In genomic region chr10:69362471-69362954, GRCh38 we compare ENCODE assay signal across 9 cellular contexts. TPM values are rescaled to one million over a fixed set of nuclear protein-coding genes. Genes with fewer than 3 reads are reported as not detected.
DNase-seq lines count a peak whose midpoint lies in the region; ATAC-seq and TF ChIP-seq lines count a peak whose summit lies in the region.
"Had no signal": no experiment of that assay in that cellular context is flagged by ENCODE, and none has a peak within 500 bp of the region (broad histone marks: within the 10 kb centered on the region; RNA-seq: fewer than 3 reads in every experiment).

No MANE protein-coding gene starts in this region.

- H3K9me3 Mint-ChIP-seq in CD4-positive, alpha-beta T cell = no peaks in the 10 kb centered on the region
- no peaks in the 10 kb centered on the region for H3K9me3 Mint-ChIP-seq in naive thymus-derived CD4-positive, alpha-beta T cell

- H3K27ac ChIP-seq in CD4-positive, alpha-beta T cell (ENCODE audit: low read depth, low read length) = peak overlapping the region; percentile 26
- peak overlapping the region; percentile 43 for H3K27ac ChIP-seq in effector memory CD4-positive, alpha-beta T cell (ENCODE audit: insufficient read depth, low read length, poor library complexity, severe bottlenecking)
- peak overlapping the region; percentile 4 for H3K27ac ChIP-seq in naive thymus-derived CD4-positive, alpha-beta T cell (ENCODE audit: low read depth, low read length)
- no peak overlapping the region for H3K27ac ChIP-seq in Peyer's patch
- H3K27ac ChIP-seq in testis = no peak overlapping the region

- no peaks in the 10 kb centered on the region for H3K27me3 Mint-ChIP-seq in CD4-positive, alpha-beta T cell
- no peaks in the 10 kb centered on the region for H3K27me3 Mint-ChIP-seq in naive thymus-derived CD4-positive, alpha-beta T cell

- peak; percentile 36 for ATAC-seq in CD4-positive, alpha-beta T cell (ENCODE audit: poor library complexity)
- ATAC-seq in naive thymus-derived CD4-positive, alpha-beta T cell = no peak
- ATAC-seq: left lobe of liver had no signal

- H3K4me1 Mint-ChIP-seq in CD4-positive, alpha-beta T cell (ENCODE audit: low read depth) = peaks cover 70% of the 10 kb centered on the region
- H3K4me1 Mint-ChIP-seq in naive thymus-derived CD4-positive, alpha-beta T cell = peaks cover 44 to 80% (median 64%) of the 10 kb centered on the region in 7 donors

- H3K4me3 ChIP-seq in effector memory CD4-positive, alpha-beta T cell (ENCODE audit: insufficient read depth, low read depth, low read length, poor library complexity, severe bottlenecking) = no peak overlapping the region
- H3K4me3 ChIP-seq in naive thymus-derived CD4-positive, alpha-beta T cell (ENCODE audit: low read length) = no peak overlapping the region
- no peak overlapping the region for H3K4me3 ChIP-seq in Peyer's patch
- no peak overlapping the region for H3K4me3 ChIP-seq in testis

- H3K36me3 ChIP-seq in effector memory CD4-positive, alpha-beta T cell (ENCODE audit: control insufficient read depth, insufficient read depth, low read length) = peaks cover 41% of the 10 kb centered on the region
- H3K36me3 ChIP-seq in naive thymus-derived CD4-positive, alpha-beta T cell (ENCODE audit: control insufficient read depth in 2 of 3, insufficient read depth in 3 of 3, low read length in 3 of 3) = peaks cover 0 to 54% (median 8%) of the 10 kb centered on the region in 3 experiments
- H3K36me3 ChIP-seq in Peyer's patch = peaks cover 0 to 20% (median 0%) of the 10 kb centered on the region in 3 donors
- H3K36me3 ChIP-seq in testis (ENCODE audit: low read depth, missing control alignments) = no peaks in the 10 kb centered on the region

- H3K4me1 ChIP-seq in effector memory CD4-positive, alpha-beta T cell (ENCODE audit: control insufficient read depth, insufficient read depth, low read length, poor library complexity, severe bottlenecking) = peaks cover 44% of the 10 kb centered on the region
- H3K4me1 ChIP-seq in naive thymus-derived CD4-positive, alpha-beta T cell (ENCODE audit: control insufficient read depth in 2 of 2, insufficient read depth in 2 of 2, low read length in 2 of 2) = peaks cover 12 to 48% of the 10 kb centered on the region in 2 donors
- peaks cover 0 to 22% (median 0%) of the 10 kb centered on the region in 4 donors for H3K4me1 ChIP-seq in Peyer's patch
- no peaks in the 10 kb centered on the region for H3K4me1 ChIP-seq in testis

- CTCF ChIA-PET in CD4-positive, alpha-beta T cell (lab: Charles Lee) = interaction anchor here (1.9 kb wide), 1 partner anchor 9 kb away, joined by 4 read pairs; no protein-coding TSS in a partner anchor
- CTCF ChIA-PET in naive thymus-derived CD4-positive, alpha-beta T cell (lab: Charles Lee) = interaction anchor here (0.6 to 1.3 kb wide), 5 partner anchors 28 to 46 kb away, joined by 3 to 4 read pairs (median 3); no protein-coding TSS in a partner anchor

- H3K4me3 Mint-ChIP-seq in CD4-positive, alpha-beta T cell = peak overlapping the region; percentile 30
- H3K4me3 Mint-ChIP-seq in naive thymus-derived CD4-positive, alpha-beta T cell = peak overlapping the region in 6 of 10 donors; percentile 33 to 80 (median 48)

- H3K9me3 ChIP-seq in CD4-positive, alpha-beta T cell (ENCODE audit: control insufficient read depth, low read length) = no peaks in the 10 kb centered on the region
- H3K9me3 ChIP-seq in effector memory CD4-positive, alpha-beta T cell (ENCODE audit: control insufficient read depth, low read length) = no peaks in the 10 kb centered on the region
- no peaks in the 10 kb centered on the region for H3K9me3 ChIP-seq in naive thymus-derived CD4-positive, alpha-beta T cell (ENCODE audit: control insufficient read depth in 2 of 3, low read length in 3 of 3)
- H3K9me3 ChIP-seq in Peyer's patch (no peaks in the 10 kb centered on the region), testis (no peaks in the 10 kb centered on the region)

- POLR2A ChIA-PET in CD4-positive, alpha-beta T cell (lab: Charles Lee) = interaction anchor here (0.8 to 4.1 kb wide), 6 partner anchors 11 to 45 kb away, joined by 3 to 20 read pairs (median 7); no protein-coding TSS in a partner anchor
- POLR2A ChIA-PET in naive thymus-derived CD4-positive, alpha-beta T cell (lab: Charles Lee) = interaction anchor here (0.7 to 10.2 kb wide), 6 partner anchors 9 to 44 kb away, joined by 3 to 65 read pairs (median 6); no protein-coding TSS in a partner anchor

- intact Hi-C loops in CD4-positive, alpha-beta T cell (cut with DNase I, micrococcal nuclease) = loop anchor here in 1 of 2 experiments (10.0 kb wide), 1 partner anchor 128 kb away; no protein-coding TSS in a partner anchor
- intact Hi-C loops in naive thymus-derived CD4-positive, alpha-beta T cell (cut with micrococcal nuclease) = no loop called here
- intact Hi-C loops in testis (cut with DNase I; ENCODE audit: low total_unique reads) = no loop called here

- WGBS in testis, 2 donors = 79 to 89% methylated on average over 13 of the region's 13 CpGs

- H3K27me3 ChIP-seq in CD4-positive, alpha-beta T cell (ENCODE audit: control insufficient read depth, insufficient read depth, low read length) = no peaks in the 10 kb centered on the region
- no peaks in the 10 kb centered on the region for H3K27me3 ChIP-seq in effector memory CD4-positive, alpha-beta T cell (replicated peaks; ENCODE audit: control insufficient read depth, insufficient read depth, low read length, poor library complexity, severe bottlenecking)
- no peaks in the 10 kb centered on the region for H3K27me3 ChIP-seq in naive thymus-derived CD4-positive, alpha-beta T cell (ENCODE audit: control insufficient read depth in 2 of 2, insufficient read depth in 2 of 2, low read length in 2 of 2)
- no peaks in the 10 kb centered on the region for H3K27me3 ChIP-seq in Peyer's patch
- H3K27me3 ChIP-seq in testis = no peaks in the 10 kb centered on the region

- no peak for TF ChIP-seq POLR2A in Peyer's patch (IDR thresholded peaks at IDR 0.05)
- TF ChIP-seq POLR2A in testis (IDR thresholded peaks at IDR 0.05) = no peak

- peaks cover 75% of the 10 kb centered on the region for H3K36me3 Mint-ChIP-seq in CD4-positive, alpha-beta T cell (ENCODE audit: low read depth)
- peaks cover 0 to 26% (median 16%) of the 10 kb centered on the region in 5 donors for H3K36me3 Mint-ChIP-seq in naive thymus-derived CD4-positive, alpha-beta T cell

- H3K27ac Mint-ChIP-seq in CD4-positive, alpha-beta T cell = peak overlapping the region; percentile 94
- peak overlapping the region; percentile 62 to 98 (median 83) for H3K27ac Mint-ChIP-seq in naive thymus-derived CD4-positive, alpha-beta T cell

- no peak for TF ChIP-seq CTCF in CD4-positive, alpha-beta T cell (IDR thresholded peaks at IDR 0.05)
- TF ChIP-seq CTCF in Peyer's patch (IDR thresholded peaks at IDR 0.05) (no peak), testis (IDR thresholded peaks at IDR 0.05) (no peak)

- DNase-seq in CD4-positive, alpha-beta T cell = peak in 6 of 10 experiments; percentile 9 to 44 (median 27)
- DNase-seq in NCI-H524 (lab: John Stamatoyannopoulos, UW) (peak; percentile 50 to 80), NCI-H2227 treated with DMSO at 0.1 percent for 48 hours (lab: John Stamatoyannopoulos, UW) (no peak), Peyer's patch (no peak), testis (no peak)
- DNase-seq in effector memory CD4-positive, alpha-beta T cell = peak in 1 of 3 donors; percentile 15
- DNase-seq in naive thymus-derived CD4-positive, alpha-beta T cell = peak in 7 of 9 donors; percentile 24 to 50 (median 37)
- DNase-seq in stimulated activated CD4-positive, alpha-beta T cell treated with anti-CD3 and anti-CD28 coated beads, Interleukin-2, amount 100 ng/mL, for 24 hours = no peak

RNA-seq across cellular contexts. Expression of gene TACR2, which starts 54.2 kb away (rescaled TPM):
- not detected for total RNA-seq in CD4-positive, alpha-beta T cell
- under 1 TPM in 1 of 5 experiments, not detected in 4; 0.44 TPM for total RNA-seq in naive thymus-derived CD4-positive, alpha-beta T cell
- polyA plus RNA-seq in naive thymus-derived CD4-positive, alpha-beta T cell = under 1 TPM in 1 of 2 donors, not detected in 1; 0.47 TPM
- total RNA-seq in Peyer's patch (10 to 100 TPM in 1 of 4 donors, 1 to 10 TPM in 2, not detected in 1; 1.1 to 11.1 (median 3.2) TPM), testis (under 1 TPM; 0.74 to 0.87 TPM)
- polyA plus RNA-seq in testis (ENCODE audit: insufficient read depth, low read depth, low replicate concordance) = 0.91 TPM
- total RNA-seq: left lobe of liver had no signal

Comparison
In these comparisons a context has a peak if more than half of its experiments do, and no peak if none do; other contexts are left out.
1. DNase-seq: peak in CD4-positive, alpha-beta T cell (6 of 10), NCI-H524 (2 of 2) and naive thymus-derived CD4-positive, alpha-beta T cell (7 of 9); none in NCI-H2227 treated with DMSO at 0.1 percent for 48 hours (single experiment), stimulated activated CD4-positive, alpha-beta T cell treated with anti-CD3 and anti-CD28 coated beads, Interleukin-2, amount 100 ng/mL, for 24 hours (0 of 2), Peyer's patch (0 of 3) and testis (single experiment).
2. H3K27ac ChIP-seq: peak in CD4-positive, alpha-beta T cell (single experiment), effector memory CD4-positive, alpha-beta T cell (single experiment) and naive thymus-derived CD4-positive, alpha-beta T cell (single experiment); none in Peyer's patch (0 of 4) and testis (0 of 2).